In the genomic region with DNA sequence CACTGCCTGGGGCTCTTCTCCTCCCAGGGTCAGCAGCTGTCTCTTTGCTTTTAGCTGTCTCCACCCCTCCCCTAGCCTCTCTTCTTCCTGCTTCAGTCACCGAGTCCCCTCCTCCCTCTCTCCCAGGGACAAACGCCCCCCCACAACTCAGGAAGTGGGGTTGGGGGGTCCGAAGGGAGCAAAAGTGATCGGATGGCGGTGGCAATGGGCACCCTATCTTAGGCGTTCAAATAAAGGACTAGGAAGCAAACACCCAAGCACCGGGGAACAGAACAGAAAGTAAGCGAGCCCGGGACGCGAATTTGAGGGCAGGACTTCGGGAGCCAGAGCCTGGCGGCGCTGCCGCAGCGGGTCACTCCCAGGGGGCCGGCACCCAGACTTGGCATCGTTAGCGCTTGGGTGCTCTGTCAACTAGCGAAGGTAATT, we compare ENCODE assay signal across 8 cellular contexts. TPM values are rescaled to one million over a fixed set of nuclear protein-coding genes. Genes with fewer than 3 reads are reported as not detected.
DNase-seq lines count a peak whose midpoint lies in the region; ATAC-seq, FAIRE-seq and TF ChIP-seq lines count a peak whose summit lies in the region.

No MANE protein-coding gene starts in this region.

- no peak for ATAC-seq in HG03469 (IDR thresholded peaks at IDR 0.05; ENCODE audit: unreplicated experiment)

- H3K27me3 ChIP-seq in BLaER1 treated with 17β-estradiol and CSF1 and Interleukin-3, amounts not matched to agents 10 nM and 100 nM: peaks cover 3 to 17% (median 11%) of the 10 kb centered on the region in 11 experiments; a peak in 11 of 22 replicates
- no peaks in the 10 kb centered on the region for H3K27me3 ChIP-seq in effector memory CD4-positive, alpha-beta T cell (replicated peaks; ENCODE audit: control insufficient read depth, insufficient read depth, low read length, poor library complexity, severe bottlenecking)
- H3K27me3 ChIP-seq in mononuclear cell (ENCODE audit: insufficient read depth, low read length): peaks cover 6% of the 10 kb centered on the region

- H3K9me3 ChIP-seq in BLaER1 treated with 17β-estradiol and CSF1 and Interleukin-3, amounts not matched to agents 10 nM and 100 nM (replicated peaks in 1 of 11): no peaks in the 10 kb centered on the region
- H3K9me3 ChIP-seq in effector memory CD4-positive, alpha-beta T cell (ENCODE audit: control insufficient read depth, low read length): no peaks in the 10 kb centered on the region
- no peaks in the 10 kb centered on the region for H3K9me3 ChIP-seq in mononuclear cell (ENCODE audit: low read depth, low read length)

- peaks cover 10 to 79% (median 61%) of the 10 kb centered on the region in 10 experiments for H3K4me1 ChIP-seq in BLaER1 treated with 17β-estradiol and CSF1 and Interleukin-3, amounts not matched to agents 10 nM and 100 nM
- peaks cover 28% of the 10 kb centered on the region for H3K4me1 ChIP-seq in effector memory CD4-positive, alpha-beta T cell (ENCODE audit: control insufficient read depth, insufficient read depth, low read length, poor library complexity, severe bottlenecking)
- H3K4me1 ChIP-seq in mononuclear cell (ENCODE audit: insufficient read depth, low read length): peaks cover 34% of the 10 kb centered on the region

- FAIRE-seq in HTR-8/SVneo (lab: Jason Lieb, UNC): no peak

- peaks cover 0 to 34% (median 22%) of the 10 kb centered on the region in 11 experiments; a peak in 17 of 22 replicates for H4K20me1 ChIP-seq in BLaER1 treated with 17β-estradiol and CSF1 and Interleukin-3, amounts not matched to agents 10 nM and 100 nM

- peak overlapping the region; percentile 84 to 100 (median 98) for H3K4me2 ChIP-seq in BLaER1 treated with 17β-estradiol and CSF1 and Interleukin-3, amounts not matched to agents 10 nM and 100 nM

- peak overlapping the region; percentile 60 to 85 (median 79) for H3K4me3 ChIP-seq in BLaER1 treated with 17β-estradiol and CSF1 and Interleukin-3, amounts not matched to agents 10 nM and 100 nM
- H3K4me3 ChIP-seq in WI38 (ENCODE audit: low read depth, low read length) (peak overlapping the region; percentile 66), mononuclear cell (ENCODE audit: low read length) (peak overlapping the region; percentile 65)
- peak overlapping the region; percentile 71 for H3K4me3 ChIP-seq in effector memory CD4-positive, alpha-beta T cell (ENCODE audit: insufficient read depth, low read depth, low read length, poor library complexity, severe bottlenecking)

- peak overlapping the region; percentile 46 to 94 (median 85); a peak in 21 of 22 replicates for H3K27ac ChIP-seq in BLaER1 treated with 17β-estradiol and CSF1 and Interleukin-3, amounts not matched to agents 10 nM and 100 nM
- peak overlapping the region; percentile 90 for H3K27ac ChIP-seq in effector memory CD4-positive, alpha-beta T cell (ENCODE audit: insufficient read depth, low read length, poor library complexity, severe bottlenecking)

- peaks cover 0 to 15% (median 5%) of the 10 kb centered on the region in 11 experiments; a peak in 4 of 22 replicates for H3K36me3 ChIP-seq in BLaER1 treated with 17β-estradiol and CSF1 and Interleukin-3, amounts not matched to agents 10 nM and 100 nM
- H3K36me3 ChIP-seq in effector memory CD4-positive, alpha-beta T cell (ENCODE audit: control insufficient read depth, insufficient read depth, low read length): no peaks in the 10 kb centered on the region

- TF ChIP-seq CTCF in WI38 (IDR thresholded peaks at IDR 0.05; ENCODE audit: low read depth, low read length): no peak

- peak overlapping the region; percentile 70 to 91 (median 82) for H3K9ac ChIP-seq in BLaER1 treated with 17β-estradiol and CSF1 and Interleukin-3, amounts not matched to agents 10 nM and 100 nM

- DNase-seq in HTR-8/SVneo (ENCODE audit: insufficient read length, low spot score) (peak; percentile 61), ureter (ENCODE audit: low spot score) (peak; percentile 62)
- DNase-seq in effector memory CD4-positive, alpha-beta T cell: peak in 1 of 3 donors; percentile 9
- DNase-seq in effector CD8-positive, alpha-beta T cell (lab: John Stamatoyannopoulos, UW): no peak

RNA-seq across cellular contexts. Expression of a gene that starts 1.0 kb away (rescaled TPM):
- 13.6 TPM for total RNA-seq in mononuclear cell
- total RNA-seq in ureter: 31.3 TPM

RNA-seq across cellular contexts. Expression of a gene that starts 40.1 kb away (rescaled TPM):
- total RNA-seq in mononuclear cell: 17.9 TPM
- total RNA-seq in ureter: 27.9 TPM
